In genomic region chr2:232406556-232407310, GRCh38 we compare ENCODE assay signal across 2 cellular contexts.
TF ChIP-seq lines count a peak whose summit lies in the region.

Gene ALPG, plus strand, starts transcription at chr2:232406844. Its CDS starts 51 bp downstream, at chr2:232406895.

TF ChIP-seq in HepG2, 621 proteins besides CTCF, POLR2A, EP300 and RAD21:
- TF ChIP-seq MLLT10 (CRISPR knock-in tag; IDR thresholded peaks at IDR 0.05) = no peak
- no peak for TF ChIP-seq BRCA1 (CRISPR knock-in tag; IDR thresholded peaks at IDR 0.05)
- TF ChIP-seq MXD1 (CRISPR knock-in tag; IDR thresholded peaks at IDR 0.05) = 0 out of 2 replicates have a peak, but pooled peaks have one; percentile 40
- no peak for TF ChIP-seq RXRA (CRISPR knock-in tag; IDR thresholded peaks at IDR 0.05)
- TF ChIP-seq ZNF776 (CRISPR knock-in tag; IDR thresholded peaks at IDR 0.05) = 0 out of 2 replicates have a peak, but pooled peaks have one; percentile 31

TF ChIP-seq in K562, 482 proteins besides CTCF, POLR2A, EP300 and RAD21:
- TF ChIP-seq LCOR (CRISPR knock-in tag; IDR thresholded peaks at IDR 0.05) (no peak), FIP1L1 (IDR thresholded peaks at IDR 0.05; ENCODE audit: low read depth, low read length, poor library complexity, severe bottlenecking) (no peak), ZFPM2 (CRISPR knock-in tag; IDR thresholded peaks at IDR 0.05) (no peak), XRCC4 (IDR thresholded peaks at IDR 0.05; ENCODE audit: extremely low read depth, insufficient read depth, insufficient read length) (no peak), HDAC6 (IDR thresholded peaks at IDR 0.05; ENCODE audit: low read depth, low read length) (no peak), ZNF239 (CRISPR knock-in tag; IDR thresholded peaks at IDR 0.05) (no peak), ZNF134 (CRISPR knock-in tag; conservative IDR thresholded peaks at IDR 0.05) (no peak), FOXK2 (conservative IDR thresholded peaks at IDR 0.05 in 1 of 2, IDR thresholded peaks at IDR 0.05 in 1 of 2; ENCODE audit: low read depth in 2 of 2) (no peak), E4F1 (CRISPR knock-in tag; IDR thresholded peaks at IDR 0.05; ENCODE audit: borderline replicate concordance) (no peak), ZBTB8A (IDR thresholded peaks at IDR 0.05; ENCODE audit: partially characterized antibody) (no peak), ZBTB11 (CRISPR knock-in tag; IDR thresholded peaks at IDR 0.05) (no peak), ZBTB5 (IDR thresholded peaks at IDR 0.05) (no peak), ETV1 (tag; conservative IDR thresholded peaks at IDR 0.05; ENCODE audit: low read depth) (no peak), GATAD2A (IDR thresholded peaks at IDR 0.05) (no peak), RBM15 (IDR thresholded peaks at IDR 0.05; ENCODE audit: insufficient read depth, low read length) (no peak)
TF ChIP-seq in K562: peak in this region for 0.
